9 cellular contexts compared by ENCODE assay signal in genomic region chr12:108634225-108634795, GRCh38. TPM values are rescaled to one million over a fixed set of nuclear protein-coding genes. Genes with fewer than 3 reads are reported as not detected.
DNase-seq lines count a peak whose midpoint lies in the region; ATAC-seq and TF ChIP-seq lines count a peak whose summit lies in the region.
"Had no signal": no experiment of that assay in that cellular context is flagged by ENCODE, and none has a peak within 500 bp of the region (broad histone marks: within the 10 kb centered on the region; RNA-seq: fewer than 3 reads in every experiment).

No MANE protein-coding gene starts in this region.

- no peak overlapping the region for H2BK5ac ChIP-seq in trophoblast cell (ENCODE audit: low read depth, low read length, poor library complexity)

- no peak overlapping the region for H3K4me2 ChIP-seq in trophoblast cell (ENCODE audit: low read length)

- no peak overlapping the region for H3K14ac ChIP-seq in trophoblast cell (ENCODE audit: low read length)

- no peaks in the 10 kb centered on the region for H3K9me3 ChIP-seq in trophoblast cell (ENCODE audit: insufficient read depth, low read depth, low read length)

- H3K27ac Mint-ChIP-seq in activated naive CD4-positive, alpha-beta T cell treated with anti-CD3 and anti-CD28 coated beads, Interleukin-2, amount 50 U/mL, for 72 hours: peak overlapping the region; percentile 91 to 98

- H3K4me3 ChIP-seq in trophoblast cell (ENCODE audit: low read depth, low read length): no peak overlapping the region

- H3K36me3 ChIP-seq in trophoblast cell (ENCODE audit: control insufficient read depth in 1 of 2, insufficient read depth in 2 of 2, low read length in 2 of 2): no peaks in the 10 kb centered on the region

- no peaks in the 10 kb centered on the region for H3K27me3 ChIP-seq in trophoblast cell (ENCODE audit: insufficient read depth, low read length)

- peaks cover 23 to 26% of the 10 kb centered on the region in 2 donors for H3K36me3 Mint-ChIP-seq in activated naive CD4-positive, alpha-beta T cell treated with anti-CD3 and anti-CD28 coated beads, Interleukin-2, amount 50 U/mL, for 72 hours

- peaks cover 37% of the 10 kb centered on the region for H3K79me1 ChIP-seq in trophoblast cell (ENCODE audit: low read length)

- no CpG with 5 or more reads among the region's 6 CpGs for WGBS in trophoblast cell (ENCODE audit: extremely low coverage, insufficient coverage, insufficient read length)

- H4K91ac ChIP-seq in trophoblast cell (ENCODE audit: low read depth, low read length): no peak overlapping the region

- H2BK120ac ChIP-seq in trophoblast cell (ENCODE audit: insufficient read depth, low read length, poor library complexity): no peak overlapping the region

- H3K23ac ChIP-seq in trophoblast cell (ENCODE audit: low read length): no peak overlapping the region

- H3K27ac ChIP-seq in trophoblast cell (ENCODE audit: low read depth, low read length): no peak overlapping the region

- ATAC-seq in activated naive CD4-positive, alpha-beta T cell treated with anti-CD3 and anti-CD28 coated beads, Interleukin-2, amount 50 U/mL, for 72 hours: peak; percentile 8 to 36
- ATAC-seq in HG03196 (IDR thresholded peaks at IDR 0.05; ENCODE audit: unreplicated experiment) (no peak), HG02938 (IDR thresholded peaks at IDR 0.05; ENCODE audit: unreplicated experiment) (no peak), GM18511 (IDR thresholded peaks at IDR 0.05; ENCODE audit: unreplicated experiment) (no peak), GM19324 (IDR thresholded peaks at IDR 0.05; ENCODE audit: low FRiP score, unreplicated experiment) (no peak)

- no peak overlapping the region for H3K9ac ChIP-seq in trophoblast cell (ENCODE audit: low read length)

- DNase-seq in NCI-H524 (lab: John Stamatoyannopoulos, UW) (peak; percentile 96 to 97), trophoblast cell (no peak)
- DNase-seq in activated naive CD4-positive, alpha-beta T cell treated with anti-CD3 and anti-CD28 coated beads, Interleukin-2, amount 50 U/mL, for 72 hours (ENCODE audit: low spot score in 2 of 2): peak in 1 of 2 donors; percentile 74

- H3K9me3 Mint-ChIP-seq in activated naive CD4-positive, alpha-beta T cell treated with anti-CD3 and anti-CD28 coated beads, Interleukin-2, amount 50 U/mL, for 72 hours: peaks cover 0 to 3% of the 10 kb centered on the region in 2 donors

- H3K4me1 ChIP-seq in trophoblast cell (ENCODE audit: control insufficient read depth in 1 of 2, insufficient read depth in 2 of 2, low read length in 2 of 2): peaks cover 35 to 50% of the 10 kb centered on the region in 2 experiments

- peak overlapping the region; percentile 6 for H2BK12ac ChIP-seq in trophoblast cell (ENCODE audit: low read length)

- H2AFZ ChIP-seq in trophoblast cell (ENCODE audit: insufficient read depth, low read length, poor library complexity): no peak overlapping the region

- H3K18ac ChIP-seq in trophoblast cell (ENCODE audit: low read length): peak overlapping the region; percentile 2

- H2AK5ac ChIP-seq in trophoblast cell (ENCODE audit: low read length): peak overlapping the region; percentile 3

- H4K12ac ChIP-seq in trophoblast cell (ENCODE audit: low read depth, low read length): no peak overlapping the region

- H3K79me2 ChIP-seq in trophoblast cell (ENCODE audit: control insufficient read depth, insufficient read depth, low read length, poor library complexity): peaks cover under 1% of the 10 kb centered on the region

- H4K8ac ChIP-seq in trophoblast cell (ENCODE audit: low read depth, low read length): no peak overlapping the region

- H3K4ac ChIP-seq in trophoblast cell (ENCODE audit: low read depth, low read length): no peak overlapping the region

- TF ChIP-seq POLR2A in GM19099 (IDR thresholded peaks at IDR 0.05; ENCODE audit: extremely low read depth, insufficient read length, low read depth): peak; percentile 8

RNA-seq across cellular contexts. Expression of gene SELPLG, which starts 0.6 kb away (rescaled TPM):
- 10 to 100 TPM; 30.0 to 35.9 TPM for total RNA-seq in activated naive CD4-positive, alpha-beta T cell treated with anti-CD3 and anti-CD28 coated beads, Interleukin-2, amount 50 U/mL, for 72 hours
- polyA plus RNA-seq in trophoblast cell (2013): 3.6 and 3.7 TPM in 2 replicates

RNA-seq across cellular contexts. Expression of gene TMEM119, which starts 36.4 kb away (rescaled TPM):
- total RNA-seq in activated naive CD4-positive, alpha-beta T cell treated with anti-CD3 and anti-CD28 coated beads, Interleukin-2, amount 50 U/mL, for 72 hours: under 1 TPM in 1 of 2 donors, not detected in 1; 0.09 TPM
- 16.8 and 19.9 TPM in 2 replicates for polyA plus RNA-seq in trophoblast cell (2013)
- total RNA-seq: dermis microvascular lymphatic vessel endothelial cell had no signal

Comparison
In these comparisons a context has a peak if more than half of its experiments do, and no peak if none do; other contexts are left out.
1. DNase-seq: peak in NCI-H524 (2 of 2); none in trophoblast cell (0 of 2).
2. ATAC-seq: peak in activated naive CD4-positive, alpha-beta T cell treated with anti-CD3 and anti-CD28 coated beads, Interleukin-2, amount 50 U/mL, for 72 hours (2 of 2); none in HG03196 (single experiment), HG02938 (single experiment), GM18511 (single experiment) and GM19324 (single experiment).